ENCODE assay signal across 1 cellular context in the genomic region with DNA sequence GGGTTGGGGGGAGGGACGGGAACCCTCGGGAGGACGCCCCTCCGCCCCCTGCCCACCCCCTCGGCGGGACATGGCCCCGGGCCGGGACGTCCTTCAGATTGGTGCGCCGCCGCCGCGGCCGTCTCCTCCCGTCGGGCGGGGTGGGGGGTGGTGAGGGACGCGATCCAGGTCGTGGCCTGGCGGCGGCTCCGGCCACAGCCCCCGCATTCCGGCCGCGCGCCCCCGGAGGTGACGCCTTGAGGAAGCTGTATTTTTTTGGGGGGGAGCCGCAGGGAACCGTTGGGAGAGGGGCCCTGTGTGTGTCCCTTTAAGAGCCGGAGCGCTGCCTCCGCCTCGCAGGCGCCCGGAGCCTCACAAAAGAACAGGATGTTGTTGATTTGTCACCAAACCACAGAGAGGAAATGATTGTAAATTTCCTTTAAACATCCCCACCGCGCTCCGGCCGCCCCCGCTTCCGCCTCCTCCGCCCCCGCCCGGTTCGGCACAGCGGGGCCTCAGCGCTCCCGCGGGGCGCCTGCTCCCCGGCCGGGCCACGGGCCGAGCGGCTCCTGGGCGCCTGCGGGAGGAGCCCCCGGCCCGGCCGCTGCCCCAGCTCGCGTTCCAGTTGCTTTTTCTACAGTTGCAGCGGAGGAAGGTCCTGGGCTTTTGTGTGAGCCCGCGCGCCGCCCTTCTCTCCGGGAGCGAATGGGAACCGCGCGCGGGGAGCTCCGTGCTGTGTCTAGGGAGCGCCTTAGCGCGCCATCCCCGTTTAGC.
TF ChIP-seq lines count a peak whose summit lies in the region.

No MANE protein-coding gene starts in this region.

TF ChIP-seq in HepG2, 621 proteins besides CTCF, POLR2A, EP300 and RAD21 (continued from another document and continues in another):
- peak; percentile 45; the same call in 1 of the 2 replicates for TF ChIP-seq KDM5A (IDR thresholded peaks at IDR 0.05; ENCODE audit: borderline replicate concordance, low read length)
- TF ChIP-seq, protein P1, sequence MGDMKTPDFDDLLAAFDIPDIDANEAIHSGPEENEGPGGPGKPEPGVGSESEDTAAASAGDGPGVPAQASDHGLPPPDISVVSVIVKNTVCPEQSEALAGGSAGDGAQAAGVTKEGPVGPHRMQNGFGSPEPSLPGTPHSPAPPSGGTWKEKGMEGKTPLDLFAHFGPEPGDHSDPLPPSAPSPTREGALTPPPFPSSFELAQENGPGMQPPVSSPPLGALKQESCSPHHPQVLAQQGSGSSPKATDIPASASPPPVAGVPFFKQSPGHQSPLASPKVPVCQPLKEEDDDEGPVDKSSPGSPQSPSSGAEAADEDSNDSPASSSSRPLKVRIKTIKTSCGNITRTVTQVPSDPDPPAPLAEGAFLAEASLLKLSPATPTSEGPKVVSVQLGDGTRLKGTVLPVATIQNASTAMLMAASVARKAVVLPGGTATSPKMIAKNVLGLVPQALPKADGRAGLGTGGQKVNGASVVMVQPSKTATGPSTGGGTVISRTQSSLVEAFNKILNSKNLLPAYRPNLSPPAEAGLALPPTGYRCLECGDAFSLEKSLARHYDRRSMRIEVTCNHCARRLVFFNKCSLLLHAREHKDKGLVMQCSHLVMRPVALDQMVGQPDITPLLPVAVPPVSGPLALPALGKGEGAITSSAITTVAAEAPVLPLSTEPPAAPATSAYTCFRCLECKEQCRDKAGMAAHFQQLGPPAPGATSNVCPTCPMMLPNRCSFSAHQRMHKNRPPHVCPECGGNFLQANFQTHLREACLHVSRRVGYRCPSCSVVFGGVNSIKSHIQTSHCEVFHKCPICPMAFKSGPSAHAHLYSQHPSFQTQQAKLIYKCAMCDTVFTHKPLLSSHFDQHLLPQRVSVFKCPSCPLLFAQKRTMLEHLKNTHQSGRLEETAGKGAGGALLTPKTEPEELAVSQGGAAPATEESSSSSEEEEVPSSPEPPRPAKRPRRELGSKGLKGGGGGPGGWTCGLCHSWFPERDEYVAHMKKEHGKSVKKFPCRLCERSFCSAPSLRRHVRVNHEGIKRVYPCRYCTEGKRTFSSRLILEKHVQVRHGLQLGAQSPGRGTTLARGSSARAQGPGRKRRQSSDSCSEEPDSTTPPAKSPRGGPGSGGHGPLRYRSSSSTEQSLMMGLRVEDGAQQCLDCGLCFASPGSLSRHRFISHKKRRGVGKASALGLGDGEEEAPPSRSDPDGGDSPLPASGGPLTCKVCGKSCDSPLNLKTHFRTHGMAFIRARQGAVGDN (CRISPR knock-in tag; IDR thresholded peaks at IDR 0.05): peak; percentile 89
- TF ChIP-seq, protein P2, sequence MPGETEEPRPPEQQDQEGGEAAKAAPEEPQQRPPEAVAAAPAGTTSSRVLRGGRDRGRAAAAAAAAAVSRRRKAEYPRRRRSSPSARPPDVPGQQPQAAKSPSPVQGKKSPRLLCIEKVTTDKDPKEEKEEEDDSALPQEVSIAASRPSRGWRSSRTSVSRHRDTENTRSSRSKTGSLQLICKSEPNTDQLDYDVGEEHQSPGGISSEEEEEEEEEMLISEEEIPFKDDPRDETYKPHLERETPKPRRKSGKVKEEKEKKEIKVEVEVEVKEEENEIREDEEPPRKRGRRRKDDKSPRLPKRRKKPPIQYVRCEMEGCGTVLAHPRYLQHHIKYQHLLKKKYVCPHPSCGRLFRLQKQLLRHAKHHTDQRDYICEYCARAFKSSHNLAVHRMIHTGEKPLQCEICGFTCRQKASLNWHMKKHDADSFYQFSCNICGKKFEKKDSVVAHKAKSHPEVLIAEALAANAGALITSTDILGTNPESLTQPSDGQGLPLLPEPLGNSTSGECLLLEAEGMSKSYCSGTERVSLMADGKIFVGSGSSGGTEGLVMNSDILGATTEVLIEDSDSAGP (CRISPR knock-in tag; IDR thresholded peaks at IDR 0.05; ENCODE audit: borderline replicate concordance): peak; percentile 100
- TF ChIP-seq ATM (IDR thresholded peaks at IDR 0.05; ENCODE audit: borderline replicate concordance): no peak
- TF ChIP-seq ETV6 (CRISPR knock-in tag; conservative IDR thresholded peaks at IDR 0.05): peak; percentile 81; the same call in 1 of the 2 replicates
- no peak for TF ChIP-seq IRX3 (CRISPR knock-in tag; IDR thresholded peaks at IDR 0.05; ENCODE audit: borderline replicate concordance, low read depth)
- TF ChIP-seq GATA4 (IDR thresholded peaks at IDR 0.05; ENCODE audit: borderline replicate concordance, low read depth): peak; percentile 52; the same call in 1 of the 2 replicates
- TF ChIP-seq ERF (CRISPR knock-in tag; IDR thresholded peaks at IDR 0.05): peak; percentile 45; the same call in 1 of the 2 replicates
- TF ChIP-seq ZBTB42 (CRISPR knock-in tag; IDR thresholded peaks at IDR 0.05): no peak
- no peak for TF ChIP-seq ZNF326 (CRISPR knock-in tag; IDR thresholded peaks at IDR 0.05; ENCODE audit: borderline replicate concordance)
- TF ChIP-seq, protein P3, sequence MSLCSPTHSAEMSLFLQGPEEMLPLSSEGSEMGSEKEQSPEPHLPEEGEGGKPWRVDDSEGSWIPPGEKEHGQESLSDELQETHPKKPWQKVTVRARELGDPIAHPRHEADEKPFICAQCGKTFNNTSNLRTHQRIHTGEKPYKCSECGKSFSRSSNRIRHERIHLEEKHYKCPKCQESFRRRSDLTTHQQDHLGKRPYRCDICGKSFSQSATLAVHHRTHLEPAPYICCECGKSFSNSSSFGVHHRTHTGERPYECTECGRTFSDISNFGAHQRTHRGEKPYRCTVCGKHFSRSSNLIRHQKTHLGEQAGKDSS (CRISPR knock-in tag; IDR thresholded peaks at IDR 0.05; ENCODE audit: borderline replicate concordance, low read depth): no peak
- TF ChIP-seq, protein P4, sequence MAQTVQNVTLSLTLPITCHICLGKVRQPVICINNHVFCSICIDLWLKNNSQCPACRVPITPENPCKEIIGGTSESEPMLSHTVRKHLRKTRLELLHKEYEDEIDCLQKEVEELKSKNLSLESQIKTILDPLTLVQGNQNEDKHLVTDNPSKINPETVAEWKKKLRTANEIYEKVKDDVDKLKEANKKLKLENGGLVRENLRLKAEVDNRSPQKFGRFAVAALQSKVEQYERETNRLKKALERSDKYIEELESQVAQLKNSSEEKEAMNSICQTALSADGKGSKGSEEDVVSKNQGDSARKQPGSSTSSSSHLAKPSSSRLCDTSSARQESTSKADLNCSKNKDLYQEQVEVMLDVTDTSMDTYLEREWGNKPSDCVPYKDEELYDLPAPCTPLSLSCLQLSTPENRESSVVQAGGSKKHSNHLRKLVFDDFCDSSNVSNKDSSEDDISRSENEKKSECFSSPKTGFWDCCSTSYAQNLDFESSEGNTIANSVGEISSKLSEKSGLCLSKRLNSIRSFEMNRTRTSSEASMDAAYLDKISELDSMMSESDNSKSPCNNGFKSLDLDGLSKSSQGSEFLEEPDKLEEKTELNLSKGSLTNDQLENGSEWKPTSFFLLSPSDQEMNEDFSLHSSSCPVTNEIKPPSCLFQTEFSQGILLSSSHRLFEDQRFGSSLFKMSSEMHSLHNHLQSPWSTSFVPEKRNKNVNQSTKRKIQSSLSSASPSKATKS (CRISPR knock-in tag; IDR thresholded peaks at IDR 0.05): no peak
- TF ChIP-seq HMG20B (CRISPR knock-in tag; conservative IDR thresholded peaks at IDR 0.05): 0 out of 2 replicates have a peak, but pooled peaks have one; percentile 12
- no peak for TF ChIP-seq ZFP82 (CRISPR knock-in tag; IDR thresholded peaks at IDR 0.05; ENCODE audit: borderline replicate concordance)
- TF ChIP-seq HNF4A (CRISPR knock-in tag; IDR thresholded peaks at IDR 0.05): no peak
- TF ChIP-seq PITX1 (CRISPR knock-in tag; IDR thresholded peaks at IDR 0.05): no peak; the same call in 1 of the 2 replicates
- TF ChIP-seq ZNF3 (CRISPR knock-in tag; IDR thresholded peaks at IDR 0.05): no peak
- TF ChIP-seq SP5 (CRISPR knock-in tag; IDR thresholded peaks at IDR 0.05; ENCODE audit: borderline replicate concordance, low read depth): peak; percentile 80; the same call in 1 of the 2 replicates
- no peak for TF ChIP-seq ZSCAN30 (CRISPR knock-in tag; IDR thresholded peaks at IDR 0.05)
- TF ChIP-seq KAT2B (IDR thresholded peaks at IDR 0.05; ENCODE audit: borderline replicate concordance, low read depth, low read length): no peak
- TF ChIP-seq, protein P5, sequence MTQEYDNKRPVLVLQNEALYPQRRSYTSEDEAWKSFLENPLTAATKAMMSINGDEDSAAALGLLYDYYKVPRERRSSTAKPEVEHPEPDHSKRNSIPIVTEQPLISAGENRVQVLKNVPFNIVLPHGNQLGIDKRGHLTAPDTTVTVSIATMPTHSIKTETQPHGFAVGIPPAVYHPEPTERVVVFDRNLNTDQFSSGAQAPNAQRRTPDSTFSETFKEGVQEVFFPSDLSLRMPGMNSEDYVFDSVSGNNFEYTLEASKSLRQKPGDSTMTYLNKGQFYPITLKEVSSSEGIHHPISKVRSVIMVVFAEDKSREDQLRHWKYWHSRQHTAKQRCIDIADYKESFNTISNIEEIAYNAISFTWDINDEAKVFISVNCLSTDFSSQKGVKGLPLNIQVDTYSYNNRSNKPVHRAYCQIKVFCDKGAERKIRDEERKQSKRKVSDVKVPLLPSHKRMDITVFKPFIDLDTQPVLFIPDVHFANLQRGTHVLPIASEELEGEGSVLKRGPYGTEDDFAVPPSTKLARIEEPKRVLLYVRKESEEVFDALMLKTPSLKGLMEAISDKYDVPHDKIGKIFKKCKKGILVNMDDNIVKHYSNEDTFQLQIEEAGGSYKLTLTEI (CRISPR knock-in tag; conservative IDR thresholded peaks at IDR 0.05): no peak
- 0 out of 2 replicates have a peak, but pooled peaks have one; percentile 3 for TF ChIP-seq HCFC1 (IDR thresholded peaks at IDR 0.05; ENCODE audit: low read depth, low read length)
- no peak for TF ChIP-seq ZNF350 (CRISPR knock-in tag; IDR thresholded peaks at IDR 0.05; ENCODE audit: borderline replicate concordance, low read depth)
- TF ChIP-seq, protein P6, sequence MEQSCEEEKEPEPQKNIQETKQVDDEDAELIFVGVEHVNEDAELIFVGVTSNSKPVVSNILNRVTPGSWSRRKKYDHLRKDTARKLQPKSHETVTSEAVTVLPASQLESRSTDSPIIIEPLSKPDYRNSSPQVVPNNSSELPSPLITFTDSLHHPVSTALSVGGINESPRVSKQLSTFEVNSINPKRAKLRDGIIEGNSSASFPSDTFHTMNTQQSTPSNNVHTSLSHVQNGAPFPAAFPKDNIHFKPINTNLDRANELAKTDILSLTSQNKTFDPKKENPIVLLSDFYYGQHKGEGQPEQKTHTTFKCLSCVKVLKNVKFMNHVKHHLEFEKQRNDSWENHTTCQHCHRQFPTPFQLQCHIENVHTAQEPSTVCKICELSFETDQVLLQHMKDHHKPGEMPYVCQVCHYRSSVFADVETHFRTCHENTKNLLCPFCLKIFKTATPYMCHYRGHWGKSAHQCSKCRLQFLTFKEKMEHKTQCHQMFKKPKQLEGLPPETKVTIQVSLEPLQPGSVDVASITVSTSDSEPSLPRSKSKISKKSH (CRISPR knock-in tag; IDR thresholded peaks at IDR 0.05; ENCODE audit: borderline replicate concordance): no peak
- TF ChIP-seq SOX5 (CRISPR knock-in tag; IDR thresholded peaks at IDR 0.05; ENCODE audit: borderline replicate concordance): peak; percentile 60; the same call in 1 of the 2 replicates
- TF ChIP-seq, protein P7, sequence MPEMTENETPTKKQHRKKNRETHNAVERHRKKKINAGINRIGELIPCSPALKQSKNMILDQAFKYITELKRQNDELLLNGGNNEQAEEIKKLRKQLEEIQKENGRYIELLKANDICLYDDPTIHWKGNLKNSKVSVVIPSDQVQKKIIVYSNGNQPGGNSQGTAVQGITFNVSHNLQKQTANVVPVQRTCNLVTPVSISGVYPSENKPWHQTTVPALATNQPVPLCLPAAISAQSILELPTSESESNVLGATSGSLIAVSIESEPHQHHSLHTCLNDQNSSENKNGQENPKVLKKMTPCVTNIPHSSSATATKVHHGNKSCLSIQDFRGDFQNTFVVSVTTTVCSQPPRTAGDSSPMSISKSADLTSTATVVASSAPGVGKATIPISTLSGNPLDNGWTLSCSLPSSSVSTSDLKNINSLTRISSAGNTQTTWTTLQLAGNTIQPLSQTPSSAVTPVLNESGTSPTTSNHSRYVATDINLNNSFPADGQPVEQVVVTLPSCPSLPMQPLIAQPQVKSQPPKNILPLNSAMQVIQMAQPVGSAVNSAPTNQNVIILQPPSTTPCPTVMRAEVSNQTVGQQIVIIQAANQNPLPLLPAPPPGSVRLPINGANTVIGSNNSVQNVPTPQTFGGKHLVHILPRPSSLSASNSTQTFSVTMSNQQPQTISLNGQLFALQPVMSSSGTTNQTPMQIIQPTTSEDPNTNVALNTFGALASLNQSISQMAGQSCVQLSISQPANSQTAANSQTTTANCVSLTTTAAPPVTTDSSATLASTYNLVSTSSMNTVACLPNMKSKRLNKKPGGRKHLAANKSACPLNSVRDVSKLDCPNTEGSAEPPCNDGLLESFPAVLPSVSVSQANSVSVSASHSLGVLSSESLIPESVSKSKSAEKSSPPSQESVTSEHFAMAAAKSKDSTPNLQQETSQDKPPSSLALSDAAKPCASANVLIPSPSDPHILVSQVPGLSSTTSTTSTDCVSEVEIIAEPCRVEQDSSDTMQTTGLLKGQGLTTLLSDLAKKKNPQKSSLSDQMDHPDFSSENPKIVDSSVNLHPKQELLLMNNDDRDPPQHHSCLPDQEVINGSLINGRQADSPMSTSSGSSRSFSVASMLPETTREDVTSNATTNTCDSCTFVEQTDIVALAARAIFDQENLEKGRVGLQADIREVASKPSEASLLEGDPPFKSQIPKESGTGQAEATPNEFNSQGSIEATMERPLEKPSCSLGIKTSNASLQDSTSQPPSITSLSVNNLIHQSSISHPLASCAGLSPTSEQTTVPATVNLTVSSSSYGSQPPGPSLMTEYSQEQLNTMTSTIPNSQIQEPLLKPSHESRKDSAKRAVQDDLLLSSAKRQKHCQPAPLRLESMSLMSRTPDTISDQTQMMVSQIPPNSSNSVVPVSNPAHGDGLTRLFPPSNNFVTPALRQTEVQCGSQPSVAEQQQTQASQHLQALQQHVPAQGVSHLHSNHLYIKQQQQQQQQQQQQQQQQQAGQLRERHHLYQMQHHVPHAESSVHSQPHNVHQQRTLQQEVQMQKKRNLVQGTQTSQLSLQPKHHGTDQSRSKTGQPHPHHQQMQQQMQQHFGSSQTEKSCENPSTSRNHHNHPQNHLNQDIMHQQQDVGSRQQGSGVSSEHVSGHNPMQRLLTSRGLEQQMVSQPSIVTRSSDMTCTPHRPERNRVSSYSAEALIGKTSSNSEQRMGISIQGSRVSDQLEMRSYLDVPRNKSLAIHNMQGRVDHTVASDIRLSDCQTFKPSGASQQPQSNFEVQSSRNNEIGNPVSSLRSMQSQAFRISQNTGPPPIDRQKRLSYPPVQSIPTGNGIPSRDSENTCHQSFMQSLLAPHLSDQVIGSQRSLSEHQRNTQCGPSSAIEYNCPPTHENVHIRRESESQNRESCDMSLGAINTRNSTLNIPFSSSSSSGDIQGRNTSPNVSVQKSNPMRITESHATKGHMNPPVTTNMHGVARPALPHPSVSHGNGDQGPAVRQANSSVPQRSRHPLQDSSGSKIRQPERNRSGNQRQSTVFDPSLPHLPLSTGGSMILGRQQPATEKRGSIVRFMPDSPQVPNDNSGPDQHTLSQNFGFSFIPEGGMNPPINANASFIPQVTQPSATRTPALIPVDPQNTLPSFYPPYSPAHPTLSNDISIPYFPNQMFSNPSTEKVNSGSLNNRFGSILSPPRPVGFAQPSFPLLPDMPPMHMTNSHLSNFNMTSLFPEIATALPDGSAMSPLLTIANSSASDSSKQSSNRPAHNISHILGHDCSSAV (CRISPR knock-in tag; IDR thresholded peaks at IDR 0.05; ENCODE audit: borderline replicate concordance): no peak
- TF ChIP-seq, protein P8, sequence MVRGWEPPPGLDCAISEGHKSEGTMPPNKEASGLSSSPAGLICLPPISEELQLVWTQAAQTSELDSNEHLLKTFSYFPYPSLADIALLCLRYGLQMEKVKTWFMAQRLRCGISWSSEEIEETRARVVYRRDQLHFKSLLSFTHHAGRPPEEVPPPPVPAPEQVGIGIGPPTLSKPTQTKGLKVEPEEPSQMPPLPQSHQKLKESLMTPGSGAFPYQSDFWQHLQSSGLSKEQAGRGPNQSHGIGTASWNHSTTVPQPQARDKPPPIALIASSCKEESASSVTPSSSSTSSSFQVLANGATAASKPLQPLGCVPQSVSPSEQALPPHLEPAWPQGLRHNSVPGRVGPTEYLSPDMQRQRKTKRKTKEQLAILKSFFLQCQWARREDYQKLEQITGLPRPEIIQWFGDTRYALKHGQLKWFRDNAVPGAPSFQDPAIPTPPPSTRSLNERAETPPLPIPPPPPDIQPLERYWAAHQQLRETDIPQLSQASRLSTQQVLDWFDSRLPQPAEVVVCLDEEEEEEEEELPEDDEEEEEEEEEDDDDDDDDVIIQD (CRISPR knock-in tag; IDR thresholded peaks at IDR 0.05; ENCODE audit: low read depth): peak; percentile 45; the same call in 1 of the 2 replicates
